10 cellular contexts compared by ENCODE assay signal in genomic region chr16:19696961-19697360, GRCh38. TPM values are rescaled to one million over a fixed set of nuclear protein-coding genes. Genes with fewer than 3 reads are reported as not detected.
A peak's percentile ranks its signal among the peaks of the same experiment; 100 is the strongest.
DNase-seq lines count a peak whose midpoint lies in the region; ATAC-seq and TF ChIP-seq lines count a peak whose summit lies in the region.
"Had no signal": no experiment of that assay in that cellular context is flagged by ENCODE, and none has a peak within 500 bp of the region (broad histone marks: within the 10 kb centered on the region; RNA-seq: fewer than 3 reads in every experiment).

No MANE protein-coding gene starts in this region.

- intact Hi-C loops in MCF 10A (cut with micrococcal nuclease) (loop anchor here (1.0 to 10.0 kb wide), 3 partner anchors 92 to 355 kb away; no protein-coding TSS in a partner anchor), mammary epithelial cell (cut with micrococcal nuclease) (no loop called here), upper lobe of right lung (cut with DNase I) (no loop called here)

- H3K4me1 ChIP-seq in mammary epithelial cell (ENCODE audit: insufficient read depth, low read length) (no peaks in the 10 kb centered on the region), adipocyte (ENCODE audit: control insufficient read depth, insufficient read depth, low read length) (peaks cover 48% of the 10 kb centered on the region), lung (ENCODE audit: control insufficient read depth in 2 of 2, insufficient read depth in 2 of 2, low read length in 2 of 2) (peaks cover 10 to 19% of the 10 kb centered on the region in 2 donors), upper lobe of right lung (peaks cover 49% of the 10 kb centered on the region)

- CTCF ChIA-PET in MCF 10A (lab: Yijun Ruan, JAX), result interaction anchor here (0.7 to 1.9 kb wide), 7 partner anchors 17 to 689 kb away, joined by 3 to 4 read pairs (median 3); partner anchors contain the start of genes IQCK and KNOP1
- CTCF ChIA-PET in mammary epithelial cell (lab: Charles Lee; ENCODE audit: low non-redundant PET), result no interaction called here

- TF ChIP-seq CTCF in MCF 10A (IDR thresholded peaks at IDR 0.05; ENCODE audit: unreplicated experiment) (no peak), mammary epithelial cell (conservative IDR thresholded peaks at IDR 0.05 in 1 of 2, IDR thresholded peaks at IDR 0.05 in 1 of 2; ENCODE audit: extremely low read depth in 1 of 2, insufficient read depth in 1 of 2, low read depth in 1 of 2, low read length in 2 of 2) (no peak), lung (IDR thresholded peaks at IDR 0.05; ENCODE audit: control extremely low read depth, extremely low read depth) (no peak), upper lobe of right lung (IDR thresholded peaks at IDR 0.05) (no peak), omental fat pad (IDR thresholded peaks at IDR 0.05) (no peak)

- DNase-seq in MCF 10A (ENCODE audit: unreplicated experiment) (no peak), mammary epithelial cell (no peak), adipocyte (ENCODE audit: low read depth) (no peak), lung (ENCODE audit: low spot score) (no peak), upper lobe of right lung (no peak), omental fat pad (ENCODE audit: low spot score) (no peak), NOMO-1 (lab: John Stamatoyannopoulos, UW; ENCODE audit: unreplicated experiment in 2 of 2) (no peak)
- DNase-seq: NK-92 treated with Interleukin-12 subunit alpha and Interleukin-12 subunit beta, amount 100 ng/mL, for 24 hours; stimulated activated naive B cell treated with anti-CD40 and anti-IgM and Interleukin-4, amounts not matched to agents 10 μg/mL and 1 μg/mL and 100 μg/mL, for 72 hours had no signal

- dilution Hi-C loops in mammary epithelial cell (cut with HindIII; ENCODE audit: low sequenced_read_pairs), result no loop called here

- ATAC-seq in lung (ENCODE audit: insufficient read depth, low FRiP score) (no peak), upper lobe of right lung (no peak), GM19452 (IDR thresholded peaks at IDR 0.05; ENCODE audit: unreplicated experiment) (no peak), omental fat pad (ENCODE audit: low FRiP score) (no peak)
- ATAC-seq: stimulated activated naive B cell treated with anti-CD40 and anti-IgM and Interleukin-4, amounts not matched to agents 10 μg/mL and 1 μg/mL and 100 μg/mL, for 72 hours had no signal

- no peaks in the 10 kb centered on the region for H4K20me1 ChIP-seq in mammary epithelial cell (ENCODE audit: insufficient read depth, low read length)

- H3K36me3 Mint-ChIP-seq in MCF 10A (ENCODE audit: insufficient read depth, unreplicated experiment), result peaks cover 64% of the 10 kb centered on the region

- 92% methylated on average over 12 of the region's 15 CpGs for WGBS in mammary epithelial cell (ENCODE audit: low coverage, missing lambda C conversion rate)
- 88 to 93% methylated on average over 13 to 15 of the region's 15 CpGs for WGBS in lung, 2 donors

- H3K9me3 ChIP-seq in mammary epithelial cell (replicated peaks; ENCODE audit: insufficient read depth, low read length) (no peaks in the 10 kb centered on the region), adipocyte (ENCODE audit: control insufficient read depth, low read length) (no peaks in the 10 kb centered on the region), lung (ENCODE audit: control insufficient read depth in 2 of 2, insufficient read depth in 1 of 2, low read length in 1 of 2) (no peaks in the 10 kb centered on the region), upper lobe of right lung (no peaks in the 10 kb centered on the region)

- H3K27me3 ChIP-seq in mammary epithelial cell (ENCODE audit: insufficient read depth, low read length), result no peaks in the 10 kb centered on the region
- H3K27me3 ChIP-seq in adipocyte (replicated peaks; ENCODE audit: control insufficient read depth, insufficient read depth, low read length), result no peaks in the 10 kb centered on the region
- H3K27me3 ChIP-seq in lung (ENCODE audit: control insufficient read depth, insufficient read depth), result no peaks in the 10 kb centered on the region
- H3K27me3 ChIP-seq in upper lobe of right lung, result no peaks in the 10 kb centered on the region

- no peak overlapping the region for H3K4me3 ChIP-seq in mammary epithelial cell (replicated peaks in 1 of 3; ENCODE audit: insufficient read depth in 1 of 3, low read depth in 2 of 3, low read length in 3 of 3)
- no peak overlapping the region for H3K4me3 ChIP-seq in adipocyte (ENCODE audit: low read length)
- no peak overlapping the region for H3K4me3 ChIP-seq in lung
- H3K4me3 ChIP-seq in upper lobe of right lung, result no peak overlapping the region

- no peaks in the 10 kb centered on the region for H3K9me3 Mint-ChIP-seq in MCF 10A (ENCODE audit: unreplicated experiment)
- H3K9me3 Mint-ChIP-seq: stimulated activated naive B cell treated with anti-CD40 and anti-IgM and Interleukin-4, amounts not matched to agents 10 μg/mL and 1 μg/mL and 100 μg/mL, for 72 hours had no signal

- peaks cover 24% of the 10 kb centered on the region for H3K4me1 Mint-ChIP-seq in MCF 10A (ENCODE audit: insufficient read depth, unreplicated experiment)

- peak overlapping the region; percentile 85 for H3K27ac Mint-ChIP-seq in MCF 10A (ENCODE audit: low read depth, unreplicated experiment)
- H3K27ac Mint-ChIP-seq: stimulated activated naive B cell treated with anti-CD40 and anti-IgM and Interleukin-4, amounts not matched to agents 10 μg/mL and 1 μg/mL and 100 μg/mL, for 72 hours had no signal

- no peak overlapping the region for H3K9ac ChIP-seq in mammary epithelial cell (ENCODE audit: insufficient read depth, low read length)
- peak overlapping the region; percentile 57 for H3K9ac ChIP-seq in adipocyte (ENCODE audit: low read length)

- no peak overlapping the region for H2AFZ ChIP-seq in mammary epithelial cell (ENCODE audit: low read depth, low read length)

- H3K27me3 Mint-ChIP-seq in MCF 10A (ENCODE audit: insufficient read depth, unreplicated experiment), result no peaks in the 10 kb centered on the region
- H3K27me3 Mint-ChIP-seq: stimulated activated naive B cell treated with anti-CD40 and anti-IgM and Interleukin-4, amounts not matched to agents 10 μg/mL and 1 μg/mL and 100 μg/mL, for 72 hours had no signal

- H3K4me3 Mint-ChIP-seq in MCF 10A (ENCODE audit: unreplicated experiment), result no peak overlapping the region
- H3K4me3 Mint-ChIP-seq: stimulated activated naive B cell treated with anti-CD40 and anti-IgM and Interleukin-4, amounts not matched to agents 10 μg/mL and 1 μg/mL and 100 μg/mL, for 72 hours had no signal

- in situ Hi-C loops in mammary epithelial cell (cut with MboI; ENCODE audit: low sequenced_read_pairs in 2 of 2), result no loop called here

- H3K79me2 ChIP-seq in mammary epithelial cell (ENCODE audit: insufficient read depth, low read length), result no peaks in the 10 kb centered on the region

- H3K36me3 ChIP-seq in mammary epithelial cell (ENCODE audit: insufficient read depth, low read length), result peaks cover 2% of the 10 kb centered on the region
- H3K36me3 ChIP-seq in adipocyte (ENCODE audit: control insufficient read depth, insufficient read depth, low read length, severe bottlenecking), result no peaks in the 10 kb centered on the region
- peaks cover 6 to 16% of the 10 kb centered on the region in 2 donors for H3K36me3 ChIP-seq in lung (ENCODE audit: control insufficient read depth in 2 of 2, insufficient read depth in 2 of 2, low read length in 2 of 2)
- peaks cover 14% of the 10 kb centered on the region for H3K36me3 ChIP-seq in upper lobe of right lung

- H3K4me2 ChIP-seq in mammary epithelial cell (ENCODE audit: insufficient read depth, low read depth, low read length), result no peak overlapping the region

- POLR2A ChIA-PET in MCF 10A (lab: Yijun Ruan, JAX), result interaction anchor here (0.5 to 2.1 kb wide), 6 partner anchors 9 to 1201 kb away, joined by 3 to 11 read pairs (median 4); partner anchors contain the start of genes IQCK and KNOP1

- H3K27ac ChIP-seq in mammary epithelial cell (ENCODE audit: insufficient read depth, low read depth, low read length) (no peak overlapping the region), lung (ENCODE audit: low read depth in 1 of 2, low read length in 1 of 2) (peak overlapping the region; percentile 73 to 81), upper lobe of right lung (peak overlapping the region; percentile 71)

- no TSS peak for BruUV-seq in MCF 10A (replicated peaks; lab: Mats Ljungman, UMichigan)
- no TSS peak for BruUV-seq in mammary epithelial cell (replicated peaks; lab: Mats Ljungman, UMichigan)

RNA-seq across cellular contexts. Expression of gene KNOP1, which starts 21.1 kb away (rescaled TPM):
- total RNA-seq in MCF 10A (2022), result 22.3 and 24.5 TPM in 2 replicates
- total RNA-seq in mammary epithelial cell, result 10 to 100 TPM in 1 of 2 donors, 1 to 10 TPM in 1; 7.8 to 31.3 TPM
- polyA plus RNA-seq in mammary epithelial cell, result 11.6 TPM
- polyA minus RNA-seq in mammary epithelial cell, result 16.1 TPM
- 10 to 100 TPM; 12.7 to 14.7 TPM for total RNA-seq in lung
- polyA plus RNA-seq in lung, result 10 to 100 TPM; 11.7 to 14.2 TPM
- total RNA-seq in upper lobe of right lung, result 12.2 TPM
- 10 to 100 TPM in 2 of 4 donors, 1 to 10 TPM in 2; 4.6 to 19.9 (median 10.1) TPM for total RNA-seq in omental fat pad

RNA-seq across cellular contexts. Expression of gene IQCK, which starts 21.1 kb away (rescaled TPM):
- total RNA-seq in MCF 10A (2022), result 5.9 and 8.4 TPM in 2 replicates
- total RNA-seq in mammary epithelial cell, result 10 to 100 TPM in 1 of 2 donors, 1 to 10 TPM in 1; 5.8 to 11.0 TPM
- polyA plus RNA-seq in mammary epithelial cell, result 6.1 TPM
- polyA minus RNA-seq in mammary epithelial cell, result 20.5 TPM
- 10 to 100 TPM; 26.6 to 27.0 TPM for total RNA-seq in lung
- polyA plus RNA-seq in lung, result 10 to 100 TPM; 12.7 to 14.1 TPM
- 7.6 TPM for total RNA-seq in upper lobe of right lung
- total RNA-seq in omental fat pad, result 10 to 100 TPM; 14.5 to 28.2 (median 18.9) TPM
